Comparison of ENCODE assay signal across 8 cellular contexts in genomic region chr12:15268927-15269552, GRCh38. TPM values are rescaled to one million over a fixed set of nuclear protein-coding genes. Genes with fewer than 3 reads are reported as not detected.
DNase-seq lines count a peak whose midpoint lies in the region; ATAC-seq, FAIRE-seq and TF ChIP-seq lines count a peak whose summit lies in the region.

No MANE protein-coding gene starts in this region.

- H3K36me3 Mint-ChIP-seq in activated CD4-positive, alpha-beta T cell treated with anti-CD3 and anti-CD28 coated beads, Interleukin-2, amount 10 ng/mL, durations not matched to agents 7 days and 5 days (ENCODE audit: low read depth) = no peaks in the 10 kb centered on the region
- H3K36me3 Mint-ChIP-seq in neural crest cell (ENCODE audit: low read depth) = no peaks in the 10 kb centered on the region

- no peak overlapping the region for H3K27ac Mint-ChIP-seq in activated CD4-positive, alpha-beta T cell treated with anti-CD3 and anti-CD28 coated beads, Interleukin-2, amount 10 ng/mL, durations not matched to agents 7 days and 5 days
- no peak overlapping the region for H3K27ac Mint-ChIP-seq in neural crest cell (ENCODE audit: unreplicated experiment)

- FAIRE-seq in GM19239 (lab: Jason Lieb, UNC) = peak; percentile 80

- DNase-seq in D341Med (ENCODE audit: low spot score) = peak; percentile 79
- peak; percentile 26 for DNase-seq in GM19239 (ENCODE audit: insufficient read length, low spot score)
- peak; percentile 81 for DNase-seq in NCI-H345 (lab: John Stamatoyannopoulos, UW)
- DNase-seq in activated CD4-positive, alpha-beta T cell treated with anti-CD3 and anti-CD28 coated beads, Interleukin-2, amount 10 ng/mL, durations not matched to agents 7 days and 5 days = peak; percentile 53
- peak; percentile 75 for DNase-seq in fibroblast of gingiva (ENCODE audit: low read depth)
- peak; percentile 10 for DNase-seq in neural crest cell (ENCODE audit: low read depth, low spot score)
- DNase-seq in NK-92 (lab: John Stamatoyannopoulos, UW; ENCODE audit: unreplicated experiment) = no peak

- peak; percentile 99 for TF ChIP-seq CTCF in neural crest cell (conservative IDR thresholded peaks at IDR 0.05)

- no peaks in the 10 kb centered on the region for H3K4me1 Mint-ChIP-seq in activated CD4-positive, alpha-beta T cell treated with anti-CD3 and anti-CD28 coated beads, Interleukin-2, amount 10 ng/mL, durations not matched to agents 7 days and 5 days
- no peaks in the 10 kb centered on the region for H3K4me1 Mint-ChIP-seq in neural crest cell

- peak; percentile 83 for ATAC-seq in HG03378 (IDR thresholded peaks at IDR 0.05; ENCODE audit: unreplicated experiment)

- H3K27me3 Mint-ChIP-seq in activated CD4-positive, alpha-beta T cell treated with anti-CD3 and anti-CD28 coated beads, Interleukin-2, amount 10 ng/mL, durations not matched to agents 7 days and 5 days = peaks cover 6% of the 10 kb centered on the region
- no peaks in the 10 kb centered on the region for H3K27me3 Mint-ChIP-seq in neural crest cell (ENCODE audit: low read depth)

- CTCF ChIA-PET in activated CD4-positive, alpha-beta T cell treated with anti-CD3 and anti-CD28 coated beads, Interleukin-2, amount 10 ng/mL, durations not matched to agents 7 days and 5 days (lab: Charles Lee) = interaction anchor here (0.8 to 1.0 kb wide), 2 partner anchors 121 to 316 kb away, joined by 3 read pairs; no protein-coding TSS in a partner anchor

- no peak overlapping the region for H3K4me3 Mint-ChIP-seq in activated CD4-positive, alpha-beta T cell treated with anti-CD3 and anti-CD28 coated beads, Interleukin-2, amount 10 ng/mL, durations not matched to agents 7 days and 5 days
- no peak overlapping the region for H3K4me3 Mint-ChIP-seq in neural crest cell

- no peaks in the 10 kb centered on the region for H3K9me3 Mint-ChIP-seq in activated CD4-positive, alpha-beta T cell treated with anti-CD3 and anti-CD28 coated beads, Interleukin-2, amount 10 ng/mL, durations not matched to agents 7 days and 5 days
- H3K9me3 Mint-ChIP-seq in neural crest cell = no peaks in the 10 kb centered on the region

- POLR2A ChIA-PET in activated CD4-positive, alpha-beta T cell treated with anti-CD3 and anti-CD28 coated beads, Interleukin-2, amount 10 ng/mL, durations not matched to agents 7 days and 5 days (lab: Charles Lee) = no interaction called here

RNA-seq across cellular contexts. Expression of gene RERG, which starts 47.8 kb away (rescaled TPM):
- under 1 TPM; 0.17 to 0.21 TPM for total RNA-seq in activated CD4-positive, alpha-beta T cell treated with anti-CD3 and anti-CD28 coated beads, Interleukin-2, amount 10 ng/mL, durations not matched to agents 7 days and 5 days
- total RNA-seq in neural crest cell = 0.61 and 1.1 TPM in 2 replicates

RNA-seq across cellular contexts. Expression of gene PTPRO, which starts 53.3 kb away (rescaled TPM):
- total RNA-seq in activated CD4-positive, alpha-beta T cell treated with anti-CD3 and anti-CD28 coated beads, Interleukin-2, amount 10 ng/mL, durations not matched to agents 7 days and 5 days = 10 to 100 TPM in 1 of 2 experiments, 1 to 10 TPM in 1; 7.7 to 10.2 TPM
- 3.1 and 3.6 TPM in 2 replicates for total RNA-seq in neural crest cell
